Comparison of ENCODE assay signal across 12 cellular contexts in genomic region chr17:77863814-77864161, GRCh38.
A peak's percentile ranks its signal among the peaks of the same experiment; 100 is the strongest.
DNase-seq lines count a peak whose midpoint lies in the region; ATAC-seq and TF ChIP-seq lines count a peak whose summit lies in the region.
"Had no signal": no experiment of that assay in that cellular context is flagged by ENCODE, and none has a peak within 500 bp of the region (broad histone marks: within the 10 kb centered on the region; RNA-seq: fewer than 3 reads in every experiment).

No MANE protein-coding gene starts in this region.

- DNase-seq in NCI-H146 (lab: John Stamatoyannopoulos, UW): peak; percentile 28
- DNase-seq in NCI-H146 treated with DMSO at 0.1 percent for 48 hours (lab: John Stamatoyannopoulos, UW; ENCODE audit: unreplicated experiment): no peak
- peak; percentile 89 for DNase-seq in SW480 (ENCODE audit: low spot score)
- DNase-seq in islet precursor cell: peak; percentile 78
- no peak for DNase-seq in suprapubic skin (ENCODE audit: low spot score in 2 of 2)
- DNase-seq in activated CD4-positive, alpha-beta T cell treated with anti-CD3 and anti-CD28 coated beads, Interleukin-2, amount 50 U/mL, for 1 hour: no peak
- no peak for DNase-seq in kidney glomerular epithelial cell (lab: John Stamatoyannopoulos, UW)
- DNase-seq: hypothalamus, NCI-H1930 had no signal

- no peak for TF ChIP-seq CTCF in suprapubic skin (IDR thresholded peaks at IDR 0.05)

- ATAC-seq in HG03342 (IDR thresholded peaks at IDR 0.05; ENCODE audit: unreplicated experiment): no peak
- ATAC-seq: WTC11 had no signal

- H3K4me1 ChIP-seq in suprapubic skin: peaks cover 24% of the 10 kb centered on the region
- H3K4me1 ChIP-seq: A549 had no signal

- no peak for TF ChIP-seq POLR2A in suprapubic skin (IDR thresholded peaks at IDR 0.05)

- no peaks in the 10 kb centered on the region for H3K9me3 ChIP-seq in suprapubic skin
- H3K9me3 ChIP-seq: A549 had no signal

- WGBS in suprapubic skin: 50% methylated on average over 1 of the region's 12 CpGs

- no peaks in the 10 kb centered on the region for H3K36me3 ChIP-seq in suprapubic skin

- H3K4me3 ChIP-seq in suprapubic skin: no peak overlapping the region
- H3K4me3 ChIP-seq: A549 had no signal

- peak overlapping the region; percentile 31 for H3K27ac ChIP-seq in suprapubic skin
- H3K27ac ChIP-seq: A549 had no signal

- TF ChIP-seq EP300 in suprapubic skin (IDR thresholded peaks at IDR 0.05): no peak

- peaks cover 6% of the 10 kb centered on the region for H3K27me3 ChIP-seq in suprapubic skin

Comparison
In these comparisons a context has a peak if more than half of its experiments do, and no peak if none do; other contexts are left out.
1. DNase-seq: peak in NCI-H146 (single experiment), SW480 (single experiment) and islet precursor cell (single experiment); none in NCI-H146 treated with DMSO at 0.1 percent for 48 hours (single experiment), suprapubic skin (0 of 2), activated CD4-positive, alpha-beta T cell treated with anti-CD3 and anti-CD28 coated beads, Interleukin-2, amount 50 U/mL, for 1 hour (single experiment) and kidney glomerular epithelial cell (single experiment).